ENCODE assay signal across 24 cellular contexts in the genomic region with DNA sequence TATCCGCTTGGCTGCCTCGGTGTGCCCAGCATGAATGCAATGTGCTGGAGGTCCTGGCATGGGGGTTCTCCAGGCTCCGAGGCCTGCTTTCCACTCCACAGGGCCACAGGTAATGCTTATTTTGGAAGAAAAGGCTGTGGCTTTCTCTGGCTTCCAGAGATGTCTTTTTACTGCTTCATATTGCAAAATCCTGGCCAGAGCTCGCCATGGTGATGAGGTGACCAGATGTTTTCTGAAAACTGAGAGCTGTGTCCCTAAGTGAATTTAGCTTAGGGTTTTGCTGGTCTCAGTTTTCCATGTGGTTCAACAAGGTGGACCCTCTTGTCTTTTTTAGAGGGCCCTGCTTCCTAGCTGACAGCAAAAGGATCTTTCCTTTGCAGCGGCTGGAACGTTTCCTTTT.
"Had no signal": no experiment of that assay in that cellular context is flagged by ENCODE, and none has a peak within 500 bp of the region (broad histone marks: within the 10 kb centered on the region; RNA-seq: fewer than 3 reads in every experiment).

No MANE protein-coding gene starts in this region.

- H3K4me1 ChIP-seq: breast epithelium, Peyer's patch had no signal

- H3K4me3 ChIP-seq: breast epithelium, Peyer's patch, SJSA1 had no signal

- H3K27me3 ChIP-seq: breast epithelium, Peyer's patch, SJSA1 had no signal

- H3K27ac ChIP-seq: breast epithelium, Peyer's patch, RWPE1, SJSA1 had no signal

- H3K9me3 ChIP-seq: breast epithelium, Peyer's patch, SJSA1 had no signal

- DNase-seq: activated B cell treated with CpG ODN at 0.5 μM for 24 hours; activated CD4-positive, alpha-beta T cell treated with anti-CD3 and anti-CD28 coated beads for 1 hour; activated CD4-positive, alpha-beta T cell treated with anti-CD3 and anti-CD28 coated beads, Interleukin-2, amount 10 ng/mL, durations not matched to agents 24 days and 14 days; activated CD4-positive, alpha-beta T cell treated with anti-CD3 and anti-CD28 coated beads, Interleukin-2, amount 50 U/mL, for 48 hours; activated CD8-positive, alpha-beta memory T cell treated with anti-CD3 and anti-CD28 coated beads, Interleukin-2, amount 10 ng/mL, durations not matched to agents 7 days and 5 days; activated gamma-delta T cell treated with Interleukin-2 at 50 U/mL for 16 hours; activated naive CD4-positive, alpha-beta T cell treated with anti-CD3 and anti-CD28 coated beads, Interleukin-2, amount 10 ng/mL, durations not matched to agents 7 days and 5 days; activated naive CD8-positive, alpha-beta T cell treated with anti-CD3 and anti-CD28 coated beads for 36 hours; activated T-cell treated with anti-CD3 and anti-CD28 coated beads, Interleukin-2, amount 50 U/mL, for 72 hours; aorta; central memory CD4-positive, alpha-beta T cell; Karpas-422; MM.1S; NCI-H1105; NCI-H1436; NCI-H187; NCI-H2081; NCI-H510A treated with DMSO at 0.1 percent for 48 hours; Peyer's patch; SHP77; T1000 had no signal

- H3K36me3 ChIP-seq: breast epithelium, Peyer's patch, SJSA1 had no signal
